Comparison of ENCODE assay signal across 8 cellular contexts in the genomic region with DNA sequence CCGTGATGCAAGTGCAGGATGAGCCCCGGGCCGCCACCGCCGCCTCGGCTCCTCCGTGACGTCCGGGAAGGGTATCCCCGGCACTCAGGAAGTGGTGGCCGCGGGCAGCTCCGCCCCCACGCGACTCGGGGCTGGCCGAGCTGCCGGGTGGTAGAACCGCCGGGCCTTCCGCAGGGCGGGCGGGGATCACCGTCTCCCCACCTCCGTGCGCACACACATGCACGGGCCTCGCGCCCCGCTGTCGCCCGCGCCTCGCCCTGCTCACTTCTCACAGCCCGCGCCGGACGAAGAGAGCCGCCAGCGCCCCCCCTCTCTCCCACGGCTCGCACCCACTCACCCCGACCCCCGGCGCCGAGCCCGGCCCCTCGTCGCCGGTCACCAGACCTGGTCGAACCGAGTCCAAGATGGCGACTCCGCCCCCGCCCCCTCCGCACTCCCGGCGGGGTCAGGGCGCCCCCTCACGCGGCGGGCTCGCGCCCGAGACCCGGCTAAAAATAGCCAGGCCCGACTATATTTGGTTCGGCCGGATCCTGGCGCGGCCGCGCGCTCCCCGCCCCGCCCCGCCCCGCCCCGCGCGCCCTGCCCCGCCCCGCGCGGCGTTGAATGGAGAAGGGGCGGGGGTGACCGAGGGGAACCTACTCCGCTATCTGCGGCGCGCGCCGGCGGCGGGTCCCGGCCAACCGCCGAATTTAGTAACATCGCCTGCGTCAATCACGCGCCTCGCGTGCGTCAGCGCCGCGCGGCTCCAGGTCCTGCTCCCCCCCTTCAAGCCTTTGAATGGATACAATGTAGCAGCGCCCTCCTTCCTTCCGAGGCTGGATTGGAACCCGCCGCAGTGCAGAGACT. TPM values are rescaled to one million over a fixed set of nuclear protein-coding genes. Genes with fewer than 3 reads are reported as not detected.
DNase-seq lines count a peak whose midpoint lies in the region; ATAC-seq and TF ChIP-seq lines count a peak whose summit lies in the region.

No MANE protein-coding gene starts in this region.

- whole genome bisulfite sequencing in smooth muscle cell (ENCODE audit: low lambda C conversion rate) = under 1% methylated on average over 75 of the region's 114 CpGs

- peaks cover 0 to 5% of the 10 kb centered on the region in 2 donors for H3K4me1 ChIP-seq in breast epithelium
- H3K4me1 ChIP-seq in smooth muscle cell (ENCODE audit: low read depth) = peaks cover 10% of the 10 kb centered on the region

- H3K9ac ChIP-seq in smooth muscle cell (ENCODE audit: low read depth) = peak overlapping the region; percentile 99

- H3K27ac ChIP-seq in VCaP = peak overlapping the region; percentile 93
- H3K27ac ChIP-seq in breast epithelium = peak overlapping the region; percentile 99
- H3K27ac ChIP-seq in smooth muscle cell (ENCODE audit: low read depth) = peak overlapping the region; percentile 98

- TF ChIP-seq CTCF in AG04449 (IDR thresholded peaks at IDR 0.05; ENCODE audit: insufficient read depth, low read length, missing control alignments) (peak; percentile 27), VCaP (conservative IDR thresholded peaks at IDR 0.05) (no peak), breast epithelium (IDR thresholded peaks at IDR 0.05) (no peak), smooth muscle cell (IDR thresholded peaks at IDR 0.05; ENCODE audit: borderline replicate concordance, insufficient read depth, poor library complexity, severe bottlenecking) (no peak)

- no peaks in the 10 kb centered on the region for H3K36me3 ChIP-seq in breast epithelium
- H3K36me3 ChIP-seq in smooth muscle cell (ENCODE audit: low read depth) = no peaks in the 10 kb centered on the region

- H3K9me3 ChIP-seq in breast epithelium = no peaks in the 10 kb centered on the region
- H3K9me3 ChIP-seq in smooth muscle cell (replicated peaks; ENCODE audit: low read depth) = no peaks in the 10 kb centered on the region

- intact Hi-C loops in breast epithelium (cut with DNase I; ENCODE audit: low total_unique reads) = no loop called here

- POLR2A ChIA-PET in AG04449 (lab: Yijun Ruan, JAX) = interaction anchor here (0.6 to 0.9 kb wide), 2 partner anchors 9 to 52 kb away, joined by 3 read pairs; no protein-coding TSS in a partner anchor

- DNase-seq in AG04449 (ENCODE audit: low read depth, low spot score) = peak; percentile 68
- peak; percentile 94 for DNase-seq in NCI-H2171 (lab: John Stamatoyannopoulos, UW)
- DNase-seq in breast epithelium (ENCODE audit: low spot score in 2 of 2) = peak; percentile 86 to 91
- DNase-seq in iPS-NIHi7 (ENCODE audit: extremely low spot score) = peak; percentile 88
- DNase-seq in smooth muscle cell (lab: John Stamatoyannopoulos, UW; ENCODE audit: unreplicated experiment) = peak; percentile 98

- H3K27me3 ChIP-seq in breast epithelium (peaks cover 0 to 8% of the 10 kb centered on the region in 2 donors), smooth muscle cell (ENCODE audit: low read depth) (peaks cover 11% of the 10 kb centered on the region)

- ATAC-seq in GM18868 (IDR thresholded peaks at IDR 0.05; ENCODE audit: unreplicated experiment) = peak; percentile 49
- ATAC-seq in HG03103 (IDR thresholded peaks at IDR 0.05; ENCODE audit: low read depth, unreplicated experiment) = peak; percentile 41

- peak; percentile 36 for TF ChIP-seq POLR2A in breast epithelium (IDR thresholded peaks at IDR 0.05)

- H3K4me2 ChIP-seq in smooth muscle cell = peak overlapping the region; percentile 92

- H3K4me3 ChIP-seq in AG04449 (ENCODE audit: low read depth, low read length) = peak overlapping the region; percentile 95
- peak overlapping the region; percentile 87 to 96 (median 91) for H3K4me3 ChIP-seq in breast epithelium
- H3K4me3 ChIP-seq in smooth muscle cell = peak overlapping the region; percentile 83

- no peak overlapping the region for H2AFZ ChIP-seq in smooth muscle cell (ENCODE audit: low read depth)

- peaks cover 21% of the 10 kb centered on the region for H4K20me1 ChIP-seq in smooth muscle cell (ENCODE audit: low read depth)

- CTCF ChIA-PET in AG04449 (lab: Yijun Ruan, JAX) = interaction anchor here (1.1 kb wide), 1 partner anchor 10 kb away, joined by 4 read pairs; no protein-coding TSS in a partner anchor

- peaks cover 9% of the 10 kb centered on the region for H3F3A ChIP-seq in smooth muscle cell (ENCODE audit: low read depth)

- H3K79me2 ChIP-seq in smooth muscle cell (ENCODE audit: low read depth) = no peaks in the 10 kb centered on the region

RNA-seq across cellular contexts. Expression of gene NR4A3, which starts 2.0 kb away (rescaled TPM):
- total RNA-seq in breast epithelium (10 to 100 TPM in 1 of 3 donors, 1 to 10 TPM in 2; 1.3 to 34.1 (median 4.9) TPM), smooth muscle cell (23.5 and 30.4 TPM in 2 replicates)
- polyA plus RNA-seq in smooth muscle cell = 7.8 and 12.8 TPM in 2 replicates

Comparison
In these comparisons a context has a peak if more than half of its experiments do, and no peak if none do; other contexts are left out.
1. Peak in every context shown above with its lines: DNase-seq, ATAC-seq, H3K4me3 ChIP-seq and H3K27ac ChIP-seq.